ENCODE assay signal across 1 cellular context in the genomic region with DNA sequence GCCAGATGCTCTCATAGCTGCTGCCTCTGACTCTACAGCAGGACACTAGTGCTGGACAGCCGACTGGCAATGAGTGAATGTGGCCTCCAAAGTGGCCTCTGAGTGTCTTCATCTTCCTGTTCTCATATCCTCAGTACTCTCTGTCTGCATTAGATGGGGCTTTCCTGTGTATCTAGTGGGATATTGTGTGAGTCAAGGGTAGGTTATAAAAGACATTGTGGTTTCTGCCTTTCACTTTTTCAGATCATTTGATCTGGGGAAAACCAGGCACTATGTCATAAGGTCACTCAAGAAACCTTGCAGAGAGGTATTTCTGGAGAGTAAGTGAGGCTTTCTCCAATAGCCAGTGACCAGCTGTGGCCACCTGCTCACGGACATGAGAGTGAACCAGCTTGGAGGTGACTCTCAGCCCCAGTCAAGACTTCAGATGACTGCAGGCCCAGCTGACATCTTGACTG.
TF ChIP-seq lines count a peak whose summit lies in the region.

No MANE protein-coding gene starts in this region.

TF ChIP-seq in SK-N-SH treated with all-trans-retinoic acid at 6 μM for 48 hours, 23 proteins besides CTCF, POLR2A, EP300 and RAD21 (continued from another document):
- TF ChIP-seq, protein P1, sequence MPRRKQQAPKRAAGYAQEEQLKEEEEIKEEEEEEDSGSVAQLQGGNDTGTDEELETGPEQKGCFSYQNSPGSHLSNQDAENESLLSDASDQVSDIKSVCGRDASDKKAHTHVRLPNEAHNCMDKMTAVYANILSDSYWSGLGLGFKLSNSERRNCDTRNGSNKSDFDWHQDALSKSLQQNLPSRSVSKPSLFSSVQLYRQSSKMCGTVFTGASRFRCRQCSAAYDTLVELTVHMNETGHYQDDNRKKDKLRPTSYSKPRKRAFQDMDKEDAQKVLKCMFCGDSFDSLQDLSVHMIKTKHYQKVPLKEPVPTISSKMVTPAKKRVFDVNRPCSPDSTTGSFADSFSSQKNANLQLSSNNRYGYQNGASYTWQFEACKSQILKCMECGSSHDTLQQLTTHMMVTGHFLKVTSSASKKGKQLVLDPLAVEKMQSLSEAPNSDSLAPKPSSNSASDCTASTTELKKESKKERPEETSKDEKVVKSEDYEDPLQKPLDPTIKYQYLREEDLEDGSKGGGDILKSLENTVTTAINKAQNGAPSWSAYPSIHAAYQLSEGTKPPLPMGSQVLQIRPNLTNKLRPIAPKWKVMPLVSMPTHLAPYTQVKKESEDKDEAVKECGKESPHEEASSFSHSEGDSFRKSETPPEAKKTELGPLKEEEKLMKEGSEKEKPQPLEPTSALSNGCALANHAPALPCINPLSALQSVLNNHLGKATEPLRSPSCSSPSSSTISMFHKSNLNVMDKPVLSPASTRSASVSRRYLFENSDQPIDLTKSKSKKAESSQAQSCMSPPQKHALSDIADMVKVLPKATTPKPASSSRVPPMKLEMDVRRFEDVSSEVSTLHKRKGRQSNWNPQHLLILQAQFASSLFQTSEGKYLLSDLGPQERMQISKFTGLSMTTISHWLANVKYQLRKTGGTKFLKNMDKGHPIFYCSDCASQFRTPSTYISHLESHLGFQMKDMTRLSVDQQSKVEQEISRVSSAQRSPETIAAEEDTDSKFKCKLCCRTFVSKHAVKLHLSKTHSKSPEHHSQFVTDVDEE (CRISPR knock-in tag; IDR thresholded peaks at IDR 0.05) = no peak
- TF ChIP-seq OSR1 (CRISPR knock-in tag; IDR thresholded peaks at IDR 0.05) (no peak), ZNF70 (CRISPR knock-in tag; IDR thresholded peaks at IDR 0.05) (no peak), ZFP3 (CRISPR knock-in tag; IDR thresholded peaks at IDR 0.05) (no peak), ESRRG (CRISPR knock-in tag; IDR thresholded peaks at IDR 0.05) (no peak)
- TF ChIP-seq, protein P2, sequence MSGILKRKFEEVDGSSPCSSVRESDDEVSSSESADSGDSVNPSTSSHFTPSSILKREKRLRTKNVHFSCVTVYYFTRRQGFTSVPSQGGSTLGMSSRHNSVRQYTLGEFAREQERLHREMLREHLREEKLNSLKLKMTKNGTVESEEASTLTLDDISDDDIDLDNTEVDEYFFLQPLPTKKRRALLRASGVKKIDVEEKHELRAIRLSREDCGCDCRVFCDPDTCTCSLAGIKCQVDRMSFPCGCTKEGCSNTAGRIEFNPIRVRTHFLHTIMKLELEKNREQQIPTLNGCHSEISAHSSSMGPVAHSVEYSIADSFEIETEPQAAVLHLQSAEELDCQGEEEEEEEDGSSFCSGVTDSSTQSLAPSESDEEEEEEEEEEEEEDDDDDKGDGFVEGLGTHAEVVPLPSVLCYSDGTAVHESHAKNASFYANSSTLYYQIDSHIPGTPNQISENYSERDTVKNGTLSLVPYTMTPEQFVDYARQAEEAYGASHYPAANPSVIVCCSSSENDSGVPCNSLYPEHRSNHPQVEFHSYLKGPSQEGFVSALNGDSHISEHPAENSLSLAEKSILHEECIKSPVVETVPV (CRISPR knock-in tag; IDR thresholded peaks at IDR 0.05) = no peak
- TF ChIP-seq, protein P3, sequence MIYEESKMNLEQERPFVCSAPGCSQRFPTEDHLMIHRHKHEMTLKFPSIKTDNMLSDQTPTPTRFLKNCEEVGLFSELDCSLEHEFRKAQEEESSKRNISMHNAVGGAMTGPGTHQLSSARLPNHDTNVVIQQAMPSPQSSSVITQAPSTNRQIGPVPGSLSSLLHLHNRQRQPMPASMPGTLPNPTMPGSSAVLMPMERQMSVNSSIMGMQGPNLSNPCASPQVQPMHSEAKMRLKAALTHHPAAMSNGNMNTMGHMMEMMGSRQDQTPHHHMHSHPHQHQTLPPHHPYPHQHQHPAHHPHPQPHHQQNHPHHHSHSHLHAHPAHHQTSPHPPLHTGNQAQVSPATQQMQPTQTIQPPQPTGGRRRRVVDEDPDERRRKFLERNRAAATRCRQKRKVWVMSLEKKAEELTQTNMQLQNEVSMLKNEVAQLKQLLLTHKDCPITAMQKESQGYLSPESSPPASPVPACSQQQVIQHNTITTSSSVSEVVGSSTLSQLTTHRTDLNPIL (CRISPR knock-in tag; IDR thresholded peaks at IDR 0.05; ENCODE audit: low read depth) = no peak
- TF ChIP-seq, protein P4, sequence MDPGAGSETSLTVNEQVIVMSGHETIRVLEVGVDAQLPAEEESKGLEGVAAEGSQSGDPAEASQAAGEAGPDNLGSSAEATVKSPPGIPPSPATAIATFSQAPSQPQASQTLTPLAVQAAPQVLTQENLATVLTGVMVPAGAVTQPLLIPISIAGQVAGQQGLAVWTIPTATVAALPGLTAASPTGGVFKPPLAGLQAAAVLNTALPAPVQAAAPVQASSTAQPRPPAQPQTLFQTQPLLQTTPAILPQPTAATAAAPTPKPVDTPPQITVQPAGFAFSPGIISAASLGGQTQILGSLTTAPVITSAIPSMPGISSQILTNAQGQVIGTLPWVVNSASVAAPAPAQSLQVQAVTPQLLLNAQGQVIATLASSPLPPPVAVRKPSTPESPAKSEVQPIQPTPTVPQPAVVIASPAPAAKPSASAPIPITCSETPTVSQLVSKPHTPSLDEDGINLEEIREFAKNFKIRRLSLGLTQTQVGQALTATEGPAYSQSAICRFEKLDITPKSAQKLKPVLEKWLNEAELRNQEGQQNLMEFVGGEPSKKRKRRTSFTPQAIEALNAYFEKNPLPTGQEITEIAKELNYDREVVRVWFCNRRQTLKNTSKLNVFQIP (CRISPR knock-in tag; IDR thresholded peaks at IDR 0.05; ENCODE audit: borderline replicate concordance, low read depth) = no peak
